ENCODE assay signal across 2 cellular contexts in genomic region chr20:5652626-5653573, GRCh38.
TF ChIP-seq lines count a peak whose summit lies in the region.

No MANE protein-coding gene starts in this region.

TF ChIP-seq in liver, 16 proteins besides CTCF, POLR2A, EP300 and RAD21:
- no peak for TF ChIP-seq REST (IDR thresholded peaks at IDR 0.05)
- no peak for TF ChIP-seq RXRA (IDR thresholded peaks at IDR 0.05)
- TF ChIP-seq YY1 (IDR thresholded peaks at IDR 0.05) = no peak
- TF ChIP-seq HNF4A (conservative IDR thresholded peaks at IDR 0.05) = no peak

TF ChIP-seq in HepG2, 621 proteins besides CTCF, POLR2A, EP300 and RAD21 (continued from another document):
- TF ChIP-seq PAXIP1 (CRISPR knock-in tag; conservative IDR thresholded peaks at IDR 0.05) (no peak), ZNF850 (CRISPR knock-in tag; conservative IDR thresholded peaks at IDR 0.05) (no peak), ZNF235 (CRISPR knock-in tag; IDR thresholded peaks at IDR 0.05; ENCODE audit: borderline replicate concordance) (no peak), UBTF (CRISPR knock-in tag; IDR thresholded peaks at IDR 0.05) (no peak), JARID2 (CRISPR knock-in tag; IDR thresholded peaks at IDR 0.05; ENCODE audit: insufficient replicate concordance) (no peak), TRIM24 (CRISPR knock-in tag; IDR thresholded peaks at IDR 0.05) (no peak)
